ENCODE assay signal across 11 cellular contexts in genomic region chr11:3939651-3940190, GRCh38.
A peak's percentile ranks its signal among the peaks of the same experiment; 100 is the strongest.
DNase-seq lines count a peak whose midpoint lies in the region; ATAC-seq and TF ChIP-seq lines count a peak whose summit lies in the region.
"Had no signal": no experiment of that assay in that cellular context is flagged by ENCODE, and none has a peak within 500 bp of the region (broad histone marks: within the 10 kb centered on the region; RNA-seq: fewer than 3 reads in every experiment).

No MANE protein-coding gene starts in this region.

- peaks cover 91% of the 10 kb centered on the region for H3K4me1 Mint-ChIP-seq in central memory CD8-positive, alpha-beta T cell

- DNase-seq in Right ventricle myocardium superior (no peak), right atrium auricular region (ENCODE audit: low spot score) (no peak), mesenchymal stem cell (peak; percentile 70), aorta (no peak), OCI-LY7 (ENCODE audit: low spot score) (no peak)
- DNase-seq in central memory CD8-positive, alpha-beta T cell (ENCODE audit: low spot score in 2 of 2) = no peak
- DNase-seq: dermis blood vessel endothelial cell, NCI-H1436, trophoblast cell had no signal

- no peaks in the 10 kb centered on the region for H3K9me2 ChIP-seq in OCI-LY7 (ENCODE audit: insufficient read depth, low read length)

- peaks cover 2% of the 10 kb centered on the region for H3K36me3 Mint-ChIP-seq in central memory CD8-positive, alpha-beta T cell (ENCODE audit: insufficient read depth)

- H3K9me3 Mint-ChIP-seq in central memory CD8-positive, alpha-beta T cell = no peaks in the 10 kb centered on the region

- H3K4me3 Mint-ChIP-seq in central memory CD8-positive, alpha-beta T cell = no peak overlapping the region

- H3K36me3 ChIP-seq in right atrium auricular region (no peaks in the 10 kb centered on the region), mesenchymal stem cell (ENCODE audit: control insufficient read depth in 1 of 2, insufficient read depth in 2 of 2, low read depth in 1 of 2, low read length in 2 of 2) (no peaks in the 10 kb centered on the region), aorta (ENCODE audit: control insufficient read depth in 1 of 2, insufficient read depth in 2 of 2, low read length in 1 of 2) (no peaks in the 10 kb centered on the region), OCI-LY7 (ENCODE audit: insufficient read depth, low read length) (peaks cover 7% of the 10 kb centered on the region; the same call in 1 of the 2 replicates)

- intact Hi-C loops in Right ventricle myocardium superior (cut with DNase I) (loop anchor here (10.0 kb wide), 1 partner anchor 85 kb away; the partner anchor contains the start of gene STIM1), aorta (cut with DNase I) (loop anchor here in 1 of 2 donors (5.0 to 10.0 kb wide), 2 partner anchors 82 to 125 kb away; partner anchors contain the start of gene STIM1), OCI-LY7 (cut with micrococcal nuclease; ENCODE audit: unreplicated experiment) (no loop called here)

- peaks cover 16% of the 10 kb centered on the region for H3K79me1 ChIP-seq in mesenchymal stem cell (replicated peaks; ENCODE audit: low read length, poor library complexity, severe bottlenecking)

- H3K27me3 ChIP-seq in right atrium auricular region (no peaks in the 10 kb centered on the region), mesenchymal stem cell (ENCODE audit: control insufficient read depth in 1 of 2, insufficient read depth in 1 of 2, low read length in 2 of 2) (no peaks in the 10 kb centered on the region), aorta (ENCODE audit: control insufficient read depth in 1 of 2, insufficient read depth in 2 of 2, low read length in 1 of 2) (no peaks in the 10 kb centered on the region)

- no peak overlapping the region for H2BK15ac ChIP-seq in mesenchymal stem cell (ENCODE audit: low read depth, poor library complexity, severe bottlenecking)

- no peak overlapping the region for H3K23ac ChIP-seq in mesenchymal stem cell (ENCODE audit: low read length in 2 of 2)

- peak overlapping the region; percentile 77 for H3K9ac ChIP-seq in mesenchymal stem cell (ENCODE audit: low read length)

- no peak overlapping the region for H2BK5ac ChIP-seq in mesenchymal stem cell (ENCODE audit: low read depth, low read length, poor library complexity, severe bottlenecking)

- H3K27ac ChIP-seq in right atrium auricular region = peak overlapping the region in 1 of 2 donors; percentile 52
- H3K27ac ChIP-seq in mesenchymal stem cell (ENCODE audit: low read length, poor library complexity, severe bottlenecking) = peak overlapping the region; percentile 95
- H3K27ac ChIP-seq in aorta (ENCODE audit: low read depth in 1 of 2, low read length in 2 of 2) = no peak overlapping the region
- H3K27ac ChIP-seq in OCI-LY7 (ENCODE audit: low read depth, low read length, poor library complexity, severe bottlenecking) = no peak overlapping the region

- H2AK5ac ChIP-seq in mesenchymal stem cell (ENCODE audit: low read length, severe bottlenecking) = peak overlapping the region; percentile 80

- peak; percentile 51 for ATAC-seq in Right ventricle myocardium superior (ENCODE audit: poor library complexity)
- ATAC-seq in central memory CD8-positive, alpha-beta T cell (replicated peaks; ENCODE audit: extremely low read depth, poor library complexity, severe bottlenecking) = no peak
- ATAC-seq in aorta (ENCODE audit: low FRiP score) = peak; percentile 40
- no peak for ATAC-seq in HG03025 (IDR thresholded peaks at IDR 0.05; ENCODE audit: low FRiP score, unreplicated experiment)
- no peak for ATAC-seq in HG03442 (IDR thresholded peaks at IDR 0.05; ENCODE audit: unreplicated experiment)

- POLR2A ChIA-PET in OCI-LY7 (lab: Charles Lee) = interaction anchor here (1.3 kb wide), 1 partner anchor 86 kb away, joined by 4 read pairs; no protein-coding TSS in a partner anchor

- no peaks in the 10 kb centered on the region for H3K79me2 ChIP-seq in OCI-LY7 (ENCODE audit: insufficient read depth, low read depth, low read length)

- H3K4me1 ChIP-seq in right atrium auricular region (peaks cover 0 to 39% of the 10 kb centered on the region in 2 donors), mesenchymal stem cell (ENCODE audit: control insufficient read depth, insufficient read depth, low read depth, low read length) (peaks cover 8% of the 10 kb centered on the region), aorta (ENCODE audit: control insufficient read depth in 1 of 2, insufficient read depth in 2 of 2, low read length in 2 of 2) (peaks cover 4 to 8% of the 10 kb centered on the region in 2 donors), OCI-LY7 (ENCODE audit: insufficient read depth, low read length, poor library complexity, severe bottlenecking) (peaks cover 24% of the 10 kb centered on the region)

- H3K27me3 Mint-ChIP-seq in central memory CD8-positive, alpha-beta T cell = no peaks in the 10 kb centered on the region

- TF ChIP-seq CTCF in right atrium auricular region (IDR thresholded peaks at IDR 0.05) (no peak), OCI-LY7 (conservative IDR thresholded peaks at IDR 0.05; ENCODE audit: low read length) (no peak)

- no peak overlapping the region for H2BK120ac ChIP-seq in mesenchymal stem cell (ENCODE audit: low read depth, low read length)

- H3K18ac ChIP-seq in mesenchymal stem cell (ENCODE audit: low read depth in 1 of 2, low read length in 2 of 2) = peak overlapping the region; percentile 7 to 80

- no peak overlapping the region for H4K91ac ChIP-seq in mesenchymal stem cell (ENCODE audit: low read length)

- H4K20me1 ChIP-seq in OCI-LY7 (ENCODE audit: insufficient read depth, low read length) = no peaks in the 10 kb centered on the region

- H4K8ac ChIP-seq in mesenchymal stem cell (ENCODE audit: low read length) = no peak overlapping the region

- BruUV-seq in OCI-LY7 (replicated peaks; lab: Mats Ljungman, UMichigan) = no TSS peak

- H3K4me2 ChIP-seq in mesenchymal stem cell (ENCODE audit: low read length, poor library complexity, severe bottlenecking) = no peak overlapping the region
- H3K4me2 ChIP-seq in OCI-LY7 (ENCODE audit: low read length) = no peak overlapping the region

- no peak overlapping the region for H3K14ac ChIP-seq in mesenchymal stem cell (ENCODE audit: low read length in 2 of 2)

- no peak overlapping the region for H2BK12ac ChIP-seq in mesenchymal stem cell (ENCODE audit: low read length in 2 of 2)

- H3K27ac Mint-ChIP-seq in central memory CD8-positive, alpha-beta T cell (ENCODE audit: low read depth) = peak overlapping the region; percentile 54

- H3K9me3 ChIP-seq in right atrium auricular region (no peaks in the 10 kb centered on the region), mesenchymal stem cell (ENCODE audit: control insufficient read depth, low read length) (no peaks in the 10 kb centered on the region), aorta (ENCODE audit: control insufficient read depth, low read length) (no peaks in the 10 kb centered on the region), OCI-LY7 (ENCODE audit: low read length) (no peaks in the 10 kb centered on the region)

- H3K4ac ChIP-seq in mesenchymal stem cell (ENCODE audit: low read depth in 1 of 2, low read length in 2 of 2) = peak overlapping the region in 1 of 2 experiments; percentile 62

- H2AFZ ChIP-seq in mesenchymal stem cell (ENCODE audit: low read depth, low read length) (no peak overlapping the region), OCI-LY7 (ENCODE audit: low read length) (no peak overlapping the region)

- H3K4me3 ChIP-seq in right atrium auricular region = no peak overlapping the region
- peak overlapping the region in 1 of 2 experiments; percentile 3 for H3K4me3 ChIP-seq in mesenchymal stem cell (ENCODE audit: insufficient read depth in 1 of 2, low read depth in 1 of 2, low read length in 2 of 2)
- no peak overlapping the region for H3K4me3 ChIP-seq in aorta (ENCODE audit: low read length in 2 of 2)
- no peak overlapping the region for H3K4me3 ChIP-seq in OCI-LY7 (ENCODE audit: low read depth, low read length, poor library complexity, severe bottlenecking)

- 100% methylated on average over 1 of the region's 2 CpGs for WGBS in mesenchymal stem cell
- 42 to 46% methylated on average over 2 of the region's 2 CpGs for WGBS in aorta, 2 donors

- CTCF ChIA-PET in OCI-LY7 (lab: Charles Lee; ENCODE audit: unreplicated experiment) = no interaction called here

Comparison
In these comparisons a context has a peak if more than half of its experiments do, and no peak if none do; other contexts are left out.
1. ATAC-seq: peak in Right ventricle myocardium superior (single experiment) and aorta (single experiment); none in central memory CD8-positive, alpha-beta T cell (single experiment), HG03025 (single experiment) and HG03442 (single experiment).